ENCODE assay signal across 1 cellular context in genomic region chr4:129854068-129854467, GRCh38.
TF ChIP-seq lines count a peak whose summit lies in the region.

No MANE protein-coding gene starts in this region.

TF ChIP-seq in HepG2, 621 proteins besides CTCF, POLR2A, EP300 and RAD21 (continued from another document):
- TF ChIP-seq ARID5B (CRISPR knock-in tag; IDR thresholded peaks at IDR 0.05) (peak; percentile 12; the same call in 1 of the 2 replicates), TAF1 (CRISPR knock-in tag; IDR thresholded peaks at IDR 0.05) (0 out of 2 replicates have a peak, but pooled peaks have one; percentile 22)
